In genomic region chr1:6500446-6501406, GRCh38 we compare ENCODE assay signal across 20 cellular contexts. TPM values are rescaled to one million over a fixed set of nuclear protein-coding genes. Genes with fewer than 3 reads are reported as not detected.
DNase-seq lines count a peak whose midpoint lies in the region; ATAC-seq, FAIRE-seq and TF ChIP-seq lines count a peak whose summit lies in the region.
"Had no signal": no experiment of that assay in that cellular context is flagged by ENCODE, and none has a peak within 500 bp of the region (broad histone marks: within the 10 kb centered on the region; RNA-seq: fewer than 3 reads in every experiment).

No MANE protein-coding gene starts in this region.

- no peaks in the 10 kb centered on the region for H3K36me3 Mint-ChIP-seq in MCF 10A (ENCODE audit: insufficient read depth, unreplicated experiment)

- TF ChIP-seq POLR2A in breast epithelium (IDR thresholded peaks at IDR 0.05) = no peak

- BruUV-seq in MCF 10A (replicated peaks; lab: Mats Ljungman, UMichigan) = no TSS peak
- BruUV-seq in A673 (replicated peaks; lab: Mats Ljungman, UMichigan) = no TSS peak

- H3K9me3 ChIP-seq in breast epithelium (no peaks in the 10 kb centered on the region), kidney (ENCODE audit: control insufficient read depth in 1 of 2, low read length in 2 of 2) (no peaks in the 10 kb centered on the region), thoracic aorta (no peaks in the 10 kb centered on the region), A673 (ENCODE audit: low read depth, low read length, poor library complexity, severe bottlenecking) (no peaks in the 10 kb centered on the region)
- H3K9me3 ChIP-seq: A549, esophagus squamous epithelium had no signal

- no peak for FAIRE-seq in kidney (lab: Jason Lieb, UNC)
- FAIRE-seq: A549, astrocyte, small intestine, urothelium cell line had no signal

- H3K27ac Mint-ChIP-seq in MCF 10A (ENCODE audit: low read depth, unreplicated experiment) = peak overlapping the region; percentile 83
- H3K27ac Mint-ChIP-seq: CD4-positive, alpha-beta T cell had no signal

- H3K4me3 ChIP-seq in breast epithelium (no peak overlapping the region), kidney (ENCODE audit: low read length in 2 of 2) (no peak overlapping the region), thoracic aorta (peak overlapping the region; percentile 43), A673 (ENCODE audit: low read depth, low read length, poor library complexity, severe bottlenecking) (no peak overlapping the region)
- H3K4me3 ChIP-seq: A549, esophagus squamous epithelium had no signal

- CTCF ChIA-PET in MCF 10A (lab: Yijun Ruan, JAX) = interaction anchor here (0.5 to 1.3 kb wide), 5 partner anchors 36 to 124 kb away, joined by 3 to 4 read pairs (median 3); partner anchors contain the start of gene THAP3
- CTCF ChIA-PET in A673 (lab: Charles Lee) = no interaction called here

- H3K27me3 Mint-ChIP-seq in MCF 10A (ENCODE audit: insufficient read depth, unreplicated experiment) = no peaks in the 10 kb centered on the region

- no peaks in the 10 kb centered on the region for H3K9me3 Mint-ChIP-seq in MCF 10A (ENCODE audit: unreplicated experiment)
- H3K9me3 Mint-ChIP-seq: CD4-positive, alpha-beta T cell had no signal

- H3K36me3 ChIP-seq in breast epithelium (no peaks in the 10 kb centered on the region), kidney (ENCODE audit: control insufficient read depth in 1 of 2, insufficient read depth in 2 of 2, low read length in 2 of 2) (no peaks in the 10 kb centered on the region), thoracic aorta (no peaks in the 10 kb centered on the region), A673 (ENCODE audit: insufficient read depth, low read length, poor library complexity, severe bottlenecking) (no peaks in the 10 kb centered on the region)
- H3K36me3 ChIP-seq: esophagus squamous epithelium, WERI-Rb-1 had no signal

- TF ChIP-seq CTCF in MCF 10A (IDR thresholded peaks at IDR 0.05; ENCODE audit: unreplicated experiment) = no peak
- no peak for TF ChIP-seq CTCF in breast epithelium (IDR thresholded peaks at IDR 0.05)
- no peak for TF ChIP-seq CTCF in kidney (IDR thresholded peaks at IDR 0.05; ENCODE audit: borderline replicate concordance, extremely low read depth, insufficient read depth)
- no peak for TF ChIP-seq CTCF in thoracic aorta (IDR thresholded peaks at IDR 0.05)
- TF ChIP-seq CTCF in A673 (conservative IDR thresholded peaks at IDR 0.05; ENCODE audit: low read depth, low read length) = no peak

- POLR2A ChIA-PET in MCF 10A (lab: Yijun Ruan, JAX) = interaction anchor here (0.5 to 1.0 kb wide), 3 partner anchors 12 to 32 kb away, joined by 3 to 5 read pairs (median 3); no protein-coding TSS in a partner anchor
- POLR2A ChIA-PET in A673 (lab: Charles Lee; ENCODE audit: low non-redundant PET) = no interaction called here

- no peak for DNase-seq in MCF 10A (ENCODE audit: unreplicated experiment)
- DNase-seq in breast epithelium (ENCODE audit: low spot score in 2 of 2) = no peak
- peak; percentile 85 for DNase-seq in kidney
- no peak for DNase-seq in thoracic aorta (ENCODE audit: low spot score)
- DNase-seq in A673 (ENCODE audit: low spot score) = no peak
- DNase-seq in NK-92 (lab: John Stamatoyannopoulos, UW; ENCODE audit: unreplicated experiment) = no peak
- DNase-seq: activated effector memory CD4-positive, alpha-beta T cell treated with anti-CD3 and anti-CD28 coated beads, Interleukin-2, amount 50 U/mL, for 16 hours; CD4-positive, alpha-beta T cell; DND-41; esophagus squamous epithelium; KG1; midbrain; NCI-H1417; nucleus accumbens; small intestine; T-helper 1 cell; WERI-Rb-1 had no signal

- peaks cover 15% of the 10 kb centered on the region for H3K4me1 Mint-ChIP-seq in MCF 10A (ENCODE audit: insufficient read depth, unreplicated experiment)

- intact Hi-C loops in MCF 10A (cut with micrococcal nuclease) (no loop called here), breast epithelium (cut with DNase I; ENCODE audit: low total_unique reads) (no loop called here), kidney (cut with DNase I) (no loop called here), A673 (cut with micrococcal nuclease; ENCODE audit: unreplicated experiment) (no loop called here)

- no peak overlapping the region for H3K4me3 Mint-ChIP-seq in MCF 10A (ENCODE audit: unreplicated experiment)

- H3K27ac ChIP-seq in breast epithelium (peak overlapping the region in 1 of 2 donors; percentile 30), kidney (ENCODE audit: low read depth in 2 of 2, low read length in 2 of 2) (no peak overlapping the region), thoracic aorta (peak overlapping the region; percentile 69 to 72), A673 (ENCODE audit: low read depth, low read length, poor library complexity, severe bottlenecking) (no peak overlapping the region)
- H3K27ac ChIP-seq: A549, WERI-Rb-1 had no signal

- no peak for ATAC-seq in thoracic aorta (ENCODE audit: insufficient number of reproducible peaks, low FRiP score, low read depth)
- ATAC-seq: A549 had no signal

- no peaks in the 10 kb centered on the region for H3K27me3 ChIP-seq in breast epithelium
- H3K27me3 ChIP-seq in thoracic aorta (replicated peaks; ENCODE audit: insufficient read depth) = no peaks in the 10 kb centered on the region
- H3K27me3 ChIP-seq in A673 (replicated peaks; ENCODE audit: insufficient read depth, low read depth, low read length, poor library complexity) = no peaks in the 10 kb centered on the region

- H3K9ac ChIP-seq in kidney (ENCODE audit: low read length in 2 of 2) = no peak overlapping the region

- H3K4me1 ChIP-seq in breast epithelium (peaks cover 4 to 24% of the 10 kb centered on the region in 2 donors), kidney (ENCODE audit: control insufficient read depth in 1 of 2, insufficient read depth in 1 of 2, low read depth in 1 of 2, low read length in 2 of 2) (peaks cover 6 to 20% of the 10 kb centered on the region in 2 donors), thoracic aorta (ENCODE audit: control insufficient read depth in 1 of 2, low read depth in 2 of 2) (peaks cover 45 to 65% of the 10 kb centered on the region in 2 donors), A673 (ENCODE audit: insufficient read depth, low read length, poor library complexity, severe bottlenecking) (peaks cover 6% of the 10 kb centered on the region)

RNA-seq across cellular contexts. Expression of gene PLEKHG5, which starts 9.3 kb away (rescaled TPM):
- total RNA-seq in MCF 10A (2022) = 32.3 and 35.9 TPM in 2 replicates
- total RNA-seq in breast epithelium = 10 to 100 TPM in 2 of 3 donors, 1 to 10 TPM in 1; 7.0 to 12.0 (median 11.8) TPM
- total RNA-seq in kidney = 14.0 TPM
- 4.4 TPM for polyA plus RNA-seq in kidney (ENCODE audit: insufficient read depth, low read depth, low replicate concordance)
- 10 to 100 TPM; 23.4 to 32.9 TPM for total RNA-seq in thoracic aorta
- 0.86 and 2.3 TPM in 2 replicates for total RNA-seq in A673 (2021)

RNA-seq across cellular contexts. Expression of gene TNFRSF25, which starts 34.8 kb away (rescaled TPM):
- total RNA-seq in MCF 10A (2022) (27.6 and 33.7 TPM in 2 replicates), breast epithelium (10 to 100 TPM in 2 of 3 donors, 1 to 10 TPM in 1; 3.8 to 13.1 (median 12.4) TPM), kidney (13.8 TPM), thoracic aorta (10 to 100 TPM in 1 of 2 donors, 1 to 10 TPM in 1; 9.5 to 48.2 TPM), A673 (2021) (0.97 and 1.5 TPM in 2 replicates)
- 7.6 TPM for polyA plus RNA-seq in kidney (ENCODE audit: insufficient read depth, low read depth, low replicate concordance)

RNA-seq across cellular contexts. Expression of gene NOL9, which starts 53.6 kb away (rescaled TPM):
- total RNA-seq in MCF 10A (2022) (49.2 and 62.3 TPM in 2 replicates), breast epithelium (10 to 100 TPM; 14.7 to 29.6 (median 25.2) TPM), kidney (28.7 TPM), thoracic aorta (10 to 100 TPM; 15.3 to 38.9 TPM), A673 (2021) (48.5 and 55.6 TPM in 2 replicates)
- polyA plus RNA-seq in kidney (ENCODE audit: insufficient read depth, low read depth, low replicate concordance) = 4.3 TPM

RNA-seq across cellular contexts. Expression of gene TAS1R1, which starts 54.4 kb away (rescaled TPM):
- total RNA-seq in MCF 10A (2022) (not detected in 2 replicates), breast epithelium (under 1 TPM in 1 of 3 donors, not detected in 2; 0.16 TPM), kidney (not detected), thoracic aorta (under 1 TPM in 1 of 2 donors, not detected in 1; 0.81 TPM), A673 (2021) (not detected in 2 replicates)
- not detected for polyA plus RNA-seq in kidney (ENCODE audit: insufficient read depth, low read depth, low replicate concordance)
- total RNA-seq: astrocyte; CD4-positive, alpha-beta T cell; esophagus squamous epithelium had no signal
- polyA plus RNA-seq: A549 had no signal

Comparison
In these comparisons a context has a peak if more than half of its experiments do, and no peak if none do; other contexts are left out.
1. H3K27ac ChIP-seq: peak in thoracic aorta (2 of 2); none in kidney (0 of 2) and A673 (single experiment).